8 cellular contexts compared by ENCODE assay signal in the genomic region with DNA sequence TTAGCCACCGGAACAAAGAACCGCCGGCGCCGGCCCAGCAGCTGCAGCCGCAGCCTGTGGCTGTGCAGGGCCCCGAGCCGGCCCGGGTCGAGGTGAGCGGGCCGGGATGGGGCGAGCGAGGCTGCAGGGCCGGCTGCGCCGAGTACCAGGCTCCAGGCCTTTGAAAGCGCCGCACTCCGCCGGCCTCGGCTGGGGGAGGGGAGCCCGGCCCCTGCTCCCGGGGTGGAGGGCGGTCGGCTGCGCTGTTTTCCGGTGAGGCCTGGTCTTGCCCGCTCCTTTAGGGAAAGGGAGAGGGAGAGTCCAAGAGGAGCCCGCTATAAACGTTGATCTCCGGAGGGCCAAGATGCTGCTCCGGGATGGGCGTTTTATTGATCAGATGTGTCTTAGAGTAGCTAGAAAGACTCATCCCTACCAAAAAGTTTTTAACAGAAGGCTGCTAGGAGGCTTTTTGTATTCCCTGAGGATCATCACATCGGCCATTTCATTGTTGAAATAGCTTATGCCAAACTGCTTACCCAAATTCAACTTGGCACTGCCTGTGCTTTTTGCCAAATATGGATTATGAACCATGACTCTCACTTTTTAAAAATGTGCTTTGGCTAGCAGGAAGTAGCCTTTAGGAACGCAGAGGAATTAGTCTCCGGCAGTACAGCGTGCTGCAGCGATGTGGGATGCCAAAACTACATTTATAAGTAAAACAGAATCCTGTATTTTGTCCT. TPM values are rescaled to one million over a fixed set of nuclear protein-coding genes. Genes with fewer than 3 reads are reported as not detected.
DNase-seq lines count a peak whose midpoint lies in the region; ATAC-seq and TF ChIP-seq lines count a peak whose summit lies in the region.

No MANE protein-coding gene starts in this region.

- peak overlapping the region; percentile 86 for H3K9ac ChIP-seq in trophoblast cell (ENCODE audit: low read length)

- peaks cover 46% of the 10 kb centered on the region for H3K4me1 Mint-ChIP-seq in activated naive CD8-positive, alpha-beta T cell treated with anti-CD3 and anti-CD28 coated beads, Interleukin-2, amount 10 ng/mL, durations not matched to agents 7 days and 5 days

- H3K27ac ChIP-seq in Peyer's patch (peak overlapping the region; percentile 96 to 100 (median 98)), trophoblast cell (ENCODE audit: low read depth, low read length) (peak overlapping the region; percentile 63)

- H3K79me2 ChIP-seq in trophoblast cell (ENCODE audit: control insufficient read depth, insufficient read depth, low read length, poor library complexity) = peaks cover 18% of the 10 kb centered on the region

- H3K23ac ChIP-seq in trophoblast cell (ENCODE audit: low read length) = no peak overlapping the region

- peak overlapping the region; percentile 15 for H2BK120ac ChIP-seq in trophoblast cell (ENCODE audit: insufficient read depth, low read length, poor library complexity)

- H3K4me3 Mint-ChIP-seq in activated naive CD8-positive, alpha-beta T cell treated with anti-CD3 and anti-CD28 coated beads, Interleukin-2, amount 10 ng/mL, durations not matched to agents 7 days and 5 days = peak overlapping the region; percentile 96

- H2AK5ac ChIP-seq in trophoblast cell (ENCODE audit: low read length) = peak overlapping the region; percentile 53

- H4K12ac ChIP-seq in trophoblast cell (ENCODE audit: low read depth, low read length) = peak overlapping the region; percentile 55

- no peaks in the 10 kb centered on the region for H3K27me3 Mint-ChIP-seq in activated naive CD8-positive, alpha-beta T cell treated with anti-CD3 and anti-CD28 coated beads, Interleukin-2, amount 10 ng/mL, durations not matched to agents 7 days and 5 days

- no peak overlapping the region for H2BK12ac ChIP-seq in trophoblast cell (ENCODE audit: low read length)

- POLR2A ChIA-PET in activated naive CD8-positive, alpha-beta T cell treated with anti-CD3 and anti-CD28 coated beads, Interleukin-2, amount 10 ng/mL, durations not matched to agents 7 days and 5 days (lab: Charles Lee) = interaction anchor here (0.5 to 2.2 kb wide), 2 partner anchors 12 to 149 kb away, joined by 3 to 10 read pairs; no protein-coding TSS in a partner anchor

- H3K36me3 Mint-ChIP-seq in activated naive CD8-positive, alpha-beta T cell treated with anti-CD3 and anti-CD28 coated beads, Interleukin-2, amount 10 ng/mL, durations not matched to agents 7 days and 5 days = peaks cover 23% of the 10 kb centered on the region

- H2AFZ ChIP-seq in trophoblast cell (ENCODE audit: insufficient read depth, low read length, poor library complexity) = peak overlapping the region; percentile 87

- peaks cover 0 to 37% (median 12%) of the 10 kb centered on the region in 4 donors for H3K4me1 ChIP-seq in Peyer's patch
- H3K4me1 ChIP-seq in trophoblast cell (ENCODE audit: control insufficient read depth in 1 of 2, insufficient read depth in 2 of 2, low read length in 2 of 2) = peaks cover 0 to 2% of the 10 kb centered on the region in 2 experiments

- H3K27me3 ChIP-seq in Peyer's patch (no peaks in the 10 kb centered on the region), trophoblast cell (ENCODE audit: insufficient read depth, low read length) (no peaks in the 10 kb centered on the region)

- peak overlapping the region; percentile 78 for H3K14ac ChIP-seq in trophoblast cell (ENCODE audit: low read length)

- intact Hi-C loops in Right ventricle myocardium superior (cut with DNase I) = loop anchor here (5.0 kb wide), 1 partner anchor 49 kb away; a partner anchor contains a TSS

- H2BK5ac ChIP-seq in trophoblast cell (ENCODE audit: low read depth, low read length, poor library complexity) = peak overlapping the region; percentile 32

- peak overlapping the region; percentile 96 for H3K4me2 ChIP-seq in trophoblast cell (ENCODE audit: low read length)

- TF ChIP-seq POLR2A in Peyer's patch (IDR thresholded peaks at IDR 0.05) = no peak

- WGBS in trophoblast cell (ENCODE audit: extremely low coverage, insufficient coverage, insufficient read length) = no CpG with 5 or more reads among the region's 39 CpGs

- peaks cover 5% of the 10 kb centered on the region for H3K79me1 ChIP-seq in trophoblast cell (ENCODE audit: low read length)

- no peaks in the 10 kb centered on the region for H3K9me3 Mint-ChIP-seq in activated naive CD8-positive, alpha-beta T cell treated with anti-CD3 and anti-CD28 coated beads, Interleukin-2, amount 10 ng/mL, durations not matched to agents 7 days and 5 days

- peak overlapping the region; percentile 78 for H3K27ac Mint-ChIP-seq in activated naive CD8-positive, alpha-beta T cell treated with anti-CD3 and anti-CD28 coated beads, Interleukin-2, amount 10 ng/mL, durations not matched to agents 7 days and 5 days

- peak overlapping the region; percentile 59 for H3K4me3 ChIP-seq in AG09309 (ENCODE audit: control insufficient read depth, low read depth, low read length)
- H3K4me3 ChIP-seq in Peyer's patch = peak overlapping the region; percentile 77 to 91 (median 84)
- peak overlapping the region; percentile 96 for H3K4me3 ChIP-seq in trophoblast cell (ENCODE audit: low read depth, low read length)

- DNase-seq in AG09309 (ENCODE audit: low read depth) (no peak), Peyer's patch (peak; percentile 29 to 72 (median 65)), Right ventricle myocardium superior (peak; percentile 65), trophoblast cell (peak; percentile 20 to 56)
- DNase-seq in activated naive CD8-positive, alpha-beta T cell treated with anti-CD3 and anti-CD28 coated beads, Interleukin-2, amount 10 ng/mL, durations not matched to agents 7 days and 5 days = peak; percentile 66

- peak overlapping the region; percentile 77 for H4K8ac ChIP-seq in trophoblast cell (ENCODE audit: low read depth, low read length)

- H3K9me3 ChIP-seq in Peyer's patch (no peaks in the 10 kb centered on the region), trophoblast cell (ENCODE audit: insufficient read depth, low read depth, low read length) (no peaks in the 10 kb centered on the region)

- peak; percentile 15 for ATAC-seq in GM18861 (IDR thresholded peaks at IDR 0.05; ENCODE audit: unreplicated experiment)
- ATAC-seq in HG03066 (IDR thresholded peaks at IDR 0.05; ENCODE audit: low read depth, unreplicated experiment) = peak; percentile 19
- ATAC-seq in activated naive CD8-positive, alpha-beta T cell treated with anti-CD3 and anti-CD28 coated beads, Interleukin-2, amount 10 ng/mL, durations not matched to agents 7 days and 5 days (ENCODE audit: low read depth) = peak; percentile 12
- ATAC-seq in Right ventricle myocardium superior (ENCODE audit: poor library complexity) = peak; percentile 59
- no peak for ATAC-seq in GM21367 (IDR thresholded peaks at IDR 0.05; ENCODE audit: unreplicated experiment)

- peak overlapping the region; percentile 75 for H4K91ac ChIP-seq in trophoblast cell (ENCODE audit: low read depth, low read length)

- peak overlapping the region; percentile 70 for H3K18ac ChIP-seq in trophoblast cell (ENCODE audit: low read length)

- peak overlapping the region; percentile 48 for H3K4ac ChIP-seq in trophoblast cell (ENCODE audit: low read depth, low read length)

- H3K36me3 ChIP-seq in Peyer's patch (peaks cover 0 to 3% (median 0%) of the 10 kb centered on the region in 3 donors), trophoblast cell (ENCODE audit: control insufficient read depth in 1 of 2, insufficient read depth in 2 of 2, low read length in 2 of 2) (peaks cover 0 to 2% of the 10 kb centered on the region in 2 experiments)

- no peak for TF ChIP-seq CTCF in AG09309 (IDR thresholded peaks at IDR 0.05; ENCODE audit: control insufficient read depth, insufficient read depth, low read depth, low read length, missing control alignments)
- no peak for TF ChIP-seq CTCF in Peyer's patch (IDR thresholded peaks at IDR 0.05)

RNA-seq across cellular contexts. Expression of a gene that starts 0.7 kb away (rescaled TPM):
- total RNA-seq in Peyer's patch = 100 to 1,000 TPM in 1 of 4 donors, 10 to 100 TPM in 3; 78.2 to 105 (median 91.4) TPM
- 10 to 100 TPM; 68.4 to 72.6 TPM for total RNA-seq in activated naive CD8-positive, alpha-beta T cell treated with anti-CD3 and anti-CD28 coated beads, Interleukin-2, amount 10 ng/mL, durations not matched to agents 7 days and 5 days
- 34.3 TPM for total RNA-seq in Right ventricle myocardium superior
- polyA plus RNA-seq in trophoblast cell (2013) = 51.4 and 53.4 TPM in 2 replicates

RNA-seq across cellular contexts. Expression of a gene that starts 50.4 kb away (rescaled TPM):
- total RNA-seq in Peyer's patch = 10 to 100 TPM in 2 of 4 donors, 1 to 10 TPM in 2; 1.7 to 19.6 (median 9.4) TPM
- total RNA-seq in activated naive CD8-positive, alpha-beta T cell treated with anti-CD3 and anti-CD28 coated beads, Interleukin-2, amount 10 ng/mL, durations not matched to agents 7 days and 5 days = 1 to 10 TPM; 5.9 to 6.0 TPM
- total RNA-seq in Right ventricle myocardium superior = 8.3 TPM
- 11.9 and 12.1 TPM in 2 replicates for polyA plus RNA-seq in trophoblast cell (2013)
